In genomic region chr10:124728830-124729661, GRCh38 we compare ENCODE assay signal across 9 cellular contexts. TPM values are rescaled to one million over a fixed set of nuclear protein-coding genes. Genes with fewer than 3 reads are reported as not detected.
DNase-seq lines count a peak whose midpoint lies in the region; ATAC-seq and TF ChIP-seq lines count a peak whose summit lies in the region.
"Had no signal": no experiment of that assay in that cellular context is flagged by ENCODE, and none has a peak within 500 bp of the region (broad histone marks: within the 10 kb centered on the region; RNA-seq: fewer than 3 reads in every experiment).

No MANE protein-coding gene starts in this region.

- CTCF ChIA-PET in MCF 10A (lab: Yijun Ruan, JAX), result interaction anchor here (0.5 to 4.4 kb wide), 4 partner anchors 11 to 393 kb away, joined by 3 to 17 read pairs (median 3); no protein-coding TSS in a partner anchor

- intact Hi-C loops in breast epithelium (cut with DNase I; ENCODE audit: low total_unique reads), result no loop called here
- intact Hi-C loops in MCF 10A (cut with micrococcal nuclease), result no loop called here

- no peak overlapping the region for H3K4me3 Mint-ChIP-seq in MCF 10A (ENCODE audit: unreplicated experiment)
- H3K4me3 Mint-ChIP-seq in activated naive CD8-positive, alpha-beta T cell treated with anti-CD3 and anti-CD28 coated beads, Interleukin-2, amount 50 U/mL, for 24 hours, result peak overlapping the region; percentile 50

- POLR2A ChIA-PET in MCF 10A (lab: Yijun Ruan, JAX), result no interaction called here

- no peak for TF ChIP-seq POLR2A in breast epithelium (IDR thresholded peaks at IDR 0.05)
- peak in 1 of 4 donors; percentile 15 for TF ChIP-seq POLR2A in upper lobe of left lung (IDR thresholded peaks at IDR 0.05)

- no peak for TF ChIP-seq EP300 in upper lobe of left lung (IDR thresholded peaks at IDR 0.05)

- peaks cover 0 to 8% of the 10 kb centered on the region in 2 donors for H3K4me1 ChIP-seq in breast epithelium
- peaks cover 51 to 65% of the 10 kb centered on the region in 2 donors for H3K4me1 ChIP-seq in muscle layer of duodenum (ENCODE audit: control insufficient read depth in 1 of 2, insufficient read depth in 2 of 2, low read length in 2 of 2)
- H3K4me1 ChIP-seq in upper lobe of left lung, result peaks cover 65 to 91% (median 70%) of the 10 kb centered on the region in 4 donors

- WGBS in upper lobe of left lung, 2 donors, result 56% methylated on average over 8 of the region's 8 CpGs

- TF ChIP-seq CTCF in breast epithelium (IDR thresholded peaks at IDR 0.05) (no peak), MCF 10A (IDR thresholded peaks at IDR 0.05; ENCODE audit: unreplicated experiment) (no peak), upper lobe of left lung (IDR thresholded peaks at IDR 0.05) (no peak)

- DNase-seq in breast epithelium (ENCODE audit: low spot score in 2 of 2) (no peak), MCF 10A (ENCODE audit: unreplicated experiment) (no peak), upper lobe of left lung (no peak), NCI-H2107 treated with DMSO at 0.1 percent for 48 hours (lab: John Stamatoyannopoulos, UW; ENCODE audit: unreplicated experiment) (no peak), NCI-H524 treated with DMSO at 0.1 percent for 48 hours (lab: John Stamatoyannopoulos, UW) (no peak)
- DNase-seq in activated naive CD8-positive, alpha-beta T cell treated with anti-CD3 and anti-CD28 coated beads, Interleukin-2, amount 50 U/mL, for 24 hours, result peak; percentile 19

- no peaks in the 10 kb centered on the region for H3K9me3 Mint-ChIP-seq in MCF 10A (ENCODE audit: unreplicated experiment)
- H3K9me3 Mint-ChIP-seq in activated naive CD8-positive, alpha-beta T cell treated with anti-CD3 and anti-CD28 coated beads, Interleukin-2, amount 50 U/mL, for 24 hours, result no peaks in the 10 kb centered on the region

- H3K36me3 Mint-ChIP-seq in MCF 10A (ENCODE audit: insufficient read depth, unreplicated experiment), result peaks cover 25% of the 10 kb centered on the region
- peaks cover 11% of the 10 kb centered on the region for H3K36me3 Mint-ChIP-seq in activated naive CD8-positive, alpha-beta T cell treated with anti-CD3 and anti-CD28 coated beads, Interleukin-2, amount 50 U/mL, for 24 hours (ENCODE audit: low read depth)

- BruUV-seq in MCF 10A (replicated peaks; lab: Mats Ljungman, UMichigan), result no TSS peak

- H3K36me3 ChIP-seq in breast epithelium (no peaks in the 10 kb centered on the region), muscle layer of duodenum (ENCODE audit: control insufficient read depth in 1 of 2, insufficient read depth in 2 of 2, low read length in 2 of 2) (no peaks in the 10 kb centered on the region), upper lobe of left lung (peaks cover 0 to 6% (median 0%) of the 10 kb centered on the region in 4 donors)

- no peak overlapping the region for H3K4me3 ChIP-seq in breast epithelium
- no peak overlapping the region for H3K4me3 ChIP-seq in muscle layer of duodenum (ENCODE audit: low read depth in 1 of 2, low read length in 2 of 2)
- H3K4me3 ChIP-seq in upper lobe of left lung, result no peak overlapping the region

- H3K9me3 ChIP-seq in breast epithelium (no peaks in the 10 kb centered on the region), muscle layer of duodenum (ENCODE audit: control insufficient read depth in 1 of 2, low read length in 2 of 2) (no peaks in the 10 kb centered on the region), upper lobe of left lung (no peaks in the 10 kb centered on the region)

- no peaks in the 10 kb centered on the region for H3K27me3 Mint-ChIP-seq in MCF 10A (ENCODE audit: insufficient read depth, unreplicated experiment)
- no peaks in the 10 kb centered on the region for H3K27me3 Mint-ChIP-seq in activated naive CD8-positive, alpha-beta T cell treated with anti-CD3 and anti-CD28 coated beads, Interleukin-2, amount 50 U/mL, for 24 hours

- no peak overlapping the region for H3K27ac Mint-ChIP-seq in MCF 10A (ENCODE audit: low read depth, unreplicated experiment)
- peak overlapping the region; percentile 78 for H3K27ac Mint-ChIP-seq in activated naive CD8-positive, alpha-beta T cell treated with anti-CD3 and anti-CD28 coated beads, Interleukin-2, amount 50 U/mL, for 24 hours

- H3K27me3 ChIP-seq in breast epithelium (no peaks in the 10 kb centered on the region), muscle layer of duodenum (ENCODE audit: low read depth, low read length) (no peaks in the 10 kb centered on the region), upper lobe of left lung (no peaks in the 10 kb centered on the region)

- H3K27ac ChIP-seq in breast epithelium (peak overlapping the region; percentile 48 to 78), muscle layer of duodenum (ENCODE audit: low read length) (peak overlapping the region; percentile 56), upper lobe of left lung (peak overlapping the region; percentile 81 to 84 (median 83))

- H3K4me1 Mint-ChIP-seq in MCF 10A (ENCODE audit: insufficient read depth, unreplicated experiment), result peaks cover 14% of the 10 kb centered on the region
- peaks cover 93% of the 10 kb centered on the region for H3K4me1 Mint-ChIP-seq in activated naive CD8-positive, alpha-beta T cell treated with anti-CD3 and anti-CD28 coated beads, Interleukin-2, amount 50 U/mL, for 24 hours

- no peak for ATAC-seq in activated naive CD8-positive, alpha-beta T cell treated with anti-CD3 and anti-CD28 coated beads, Interleukin-2, amount 50 U/mL, for 24 hours
- ATAC-seq in upper lobe of left lung (ENCODE audit: low FRiP score in 2 of 2) (peak in 1 of 2 donors; percentile 44), GM21529 (IDR thresholded peaks at IDR 0.05; ENCODE audit: unreplicated experiment) (no peak)
- ATAC-seq: Panc1 had no signal

RNA-seq across cellular contexts. Expression of gene FAM53B, which starts 15.1 kb away (rescaled TPM):
- total RNA-seq in breast epithelium (10 to 100 TPM; 17.0 to 39.7 (median 22.8) TPM), MCF 10A (2022) (12.9 and 14.9 TPM in 2 replicates), upper lobe of left lung (10 to 100 TPM; 35.8 to 62.5 (median 47.8) TPM)
